ENCODE assay signal across 8 cellular contexts in the genomic region with DNA sequence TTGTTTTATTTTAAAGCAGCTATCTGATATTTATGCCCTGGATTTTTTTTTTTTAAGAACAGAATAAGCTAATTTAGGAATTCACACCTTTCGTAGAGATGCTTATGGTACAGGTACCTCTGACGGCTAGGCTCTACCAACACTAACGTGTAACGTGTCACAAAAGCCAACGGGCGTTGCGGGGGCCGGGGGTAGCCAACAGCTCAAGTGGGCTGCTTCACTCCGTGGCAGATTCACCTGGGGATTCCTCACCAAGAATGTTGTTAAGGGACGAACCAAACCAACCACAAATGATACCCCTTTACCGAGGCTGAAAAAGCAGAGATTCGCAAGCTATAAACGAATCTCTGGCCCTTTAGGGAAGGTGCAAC. TPM values are rescaled to one million over a fixed set of nuclear protein-coding genes. Genes with fewer than 3 reads are reported as not detected.
A peak's percentile ranks its signal among the peaks of the same experiment; 100 is the strongest.
DNase-seq lines count a peak whose midpoint lies in the region; ATAC-seq and TF ChIP-seq lines count a peak whose summit lies in the region.

No MANE protein-coding gene starts in this region.

- H3K4me1 ChIP-seq in gastroesophageal sphincter (peaks cover 0 to 59% (median 4%) of the 10 kb centered on the region in 3 donors), smooth muscle cell (ENCODE audit: low read depth) (peaks cover 17% of the 10 kb centered on the region)

- peak; percentile 5 for DNase-seq in activated T-cell treated with anti-CD3 and anti-CD28 coated beads for 4 hours
- no peak for DNase-seq in activated T-cell treated with anti-CD3 and anti-CD28 coated beads, Interleukin-2, amount 50 U/mL, for 1 hour
- DNase-seq in activated CD8-positive, alpha-beta memory T cell treated with anti-CD3 and anti-CD28 coated beads, Interleukin-2, amount 50 U/mL, for 4 hours, result peak; percentile 32
- DNase-seq in smooth muscle cell (lab: John Stamatoyannopoulos, UW; ENCODE audit: unreplicated experiment), result no peak
- DNase-seq in NCI-H128 (lab: John Stamatoyannopoulos, UW; ENCODE audit: unreplicated experiment), result no peak
- DNase-seq in NCI-H226, result no peak
- no peak for DNase-seq in omental fat pad (ENCODE audit: low spot score)

- TF ChIP-seq EP300 in gastroesophageal sphincter (IDR thresholded peaks at IDR 0.05), result no peak

- H3K36me3 ChIP-seq in gastroesophageal sphincter (no peaks in the 10 kb centered on the region), smooth muscle cell (ENCODE audit: low read depth) (no peaks in the 10 kb centered on the region)

- H3K27me3 ChIP-seq in gastroesophageal sphincter (no peaks in the 10 kb centered on the region), smooth muscle cell (ENCODE audit: low read depth) (no peaks in the 10 kb centered on the region)

- TF ChIP-seq POLR2A in gastroesophageal sphincter (IDR thresholded peaks at IDR 0.05), result no peak

- H3K9ac ChIP-seq in smooth muscle cell (ENCODE audit: low read depth), result peak overlapping the region; percentile 95

- H3K9me3 ChIP-seq in gastroesophageal sphincter (no peaks in the 10 kb centered on the region), smooth muscle cell (replicated peaks; ENCODE audit: low read depth) (no peaks in the 10 kb centered on the region)

- H4K20me1 ChIP-seq in smooth muscle cell (ENCODE audit: low read depth), result peaks cover 48% of the 10 kb centered on the region

- peaks cover 12% of the 10 kb centered on the region for H3F3A ChIP-seq in smooth muscle cell (ENCODE audit: low read depth)

- TF ChIP-seq CTCF in gastroesophageal sphincter (IDR thresholded peaks at IDR 0.05) (peak in 1 of 4 experiments; percentile 7), smooth muscle cell (IDR thresholded peaks at IDR 0.05; ENCODE audit: borderline replicate concordance, insufficient read depth, poor library complexity, severe bottlenecking) (no peak), omental fat pad (IDR thresholded peaks at IDR 0.05) (no peak)

- H3K79me2 ChIP-seq in smooth muscle cell (ENCODE audit: low read depth), result peaks cover 49% of the 10 kb centered on the region

- peak overlapping the region; percentile 90 to 98 (median 94) for H3K27ac ChIP-seq in gastroesophageal sphincter
- peak overlapping the region; percentile 91 for H3K27ac ChIP-seq in smooth muscle cell (ENCODE audit: low read depth)

- peak overlapping the region; percentile 99 for H3K4me2 ChIP-seq in smooth muscle cell

- H2AFZ ChIP-seq in smooth muscle cell (ENCODE audit: low read depth), result peak overlapping the region; percentile 98

- ATAC-seq in gastroesophageal sphincter, result no peak
- no peak for ATAC-seq in omental fat pad (ENCODE audit: low FRiP score)

- 4 to 29% methylated on average over 2 to 10 of the region's 13 CpGs for WGBS in gastroesophageal sphincter (ENCODE audit: low coverage in 1 of 2), 2 donors
- 5% methylated on average over 13 of the region's 13 CpGs for WGBS in smooth muscle cell (ENCODE audit: low lambda C conversion rate)

- H3K4me3 ChIP-seq in gastroesophageal sphincter, result peak overlapping the region; percentile 79 to 82
- H3K4me3 ChIP-seq in smooth muscle cell, result peak overlapping the region; percentile 99

RNA-seq across cellular contexts. Expression of a gene that starts 1.0 kb away (rescaled TPM):
- 10 to 100 TPM; 20.3 to 32.7 (median 28.1) TPM for total RNA-seq in gastroesophageal sphincter
- 17.8 and 32.5 TPM in 2 replicates for total RNA-seq in smooth muscle cell
- polyA plus RNA-seq in smooth muscle cell, result 5.3 and 9.7 TPM in 2 replicates
- total RNA-seq in omental fat pad, result 10 to 100 TPM; 14.6 to 33.5 (median 23.2) TPM

Comparison
In these comparisons a context has a peak if more than half of its experiments do, and no peak if none do; other contexts are left out.
1. DNase-seq: peak in activated T-cell treated with anti-CD3 and anti-CD28 coated beads for 4 hours (single experiment) and activated CD8-positive, alpha-beta memory T cell treated with anti-CD3 and anti-CD28 coated beads, Interleukin-2, amount 50 U/mL, for 4 hours (single experiment); none in activated T-cell treated with anti-CD3 and anti-CD28 coated beads, Interleukin-2, amount 50 U/mL, for 1 hour (single experiment), smooth muscle cell (single experiment), NCI-H128 (single experiment), NCI-H226 (single experiment) and omental fat pad (single experiment).